Comparison of ENCODE assay signal across 9 cellular contexts in genomic region chr12:58424735-58425379, GRCh38.
DNase-seq lines count a peak whose midpoint lies in the region; ATAC-seq and TF ChIP-seq lines count a peak whose summit lies in the region.
"Had no signal": no experiment of that assay in that cellular context is flagged by ENCODE, and none has a peak within 500 bp of the region (broad histone marks: within the 10 kb centered on the region; RNA-seq: fewer than 3 reads in every experiment).

No MANE protein-coding gene starts in this region.

- H3K27ac ChIP-seq in adrenal gland (peak overlapping the region; percentile 33 to 82 (median 50)), prostate gland (peak overlapping the region; percentile 13 to 37), right cardiac atrium (ENCODE audit: low read length) (no peak overlapping the region)

- H3K4me1 ChIP-seq in adrenal gland (replicated peaks in 1 of 2) (peaks cover 8 to 24% of the 10 kb centered on the region in 2 donors), prostate gland (replicated peaks) (no peaks in the 10 kb centered on the region), right cardiac atrium (ENCODE audit: control insufficient read depth, insufficient read depth, low read length) (peaks cover 4% of the 10 kb centered on the region)

- H3K4me3 ChIP-seq in adrenal gland = peak overlapping the region in 1 of 4 donors; percentile 4
- H3K4me3 ChIP-seq in prostate gland = no peak overlapping the region
- no peak overlapping the region for H3K4me3 ChIP-seq in right cardiac atrium (ENCODE audit: low read length)

- ATAC-seq in GM19395 (IDR thresholded peaks at IDR 0.05; ENCODE audit: unreplicated experiment) (peak; percentile 27), HG03064 (IDR thresholded peaks at IDR 0.05; ENCODE audit: low read depth, unreplicated experiment) (peak; percentile 14), right cardiac atrium (no peak)

- WGBS in adrenal gland, 4 donors = 39 to 57% (median 54%) methylated on average over 1 of the region's 1 CpG
- WGBS in prostate gland = 16% methylated on average over 1 of the region's 1 CpG
- 44% methylated on average over 1 of the region's 1 CpG for WGBS in right cardiac atrium

- no peak for DNase-seq in adrenal gland
- DNase-seq in prostate gland (ENCODE audit: low spot score) = no peak
- no peak for DNase-seq in right cardiac atrium
- DNase-seq in activated CD4-positive, CD25-positive, alpha-beta regulatory T cell treated with anti-CD3 and anti-CD28 coated beads, Interleukin-2, amount 50 U/mL, for 72 hours = no peak
- no peak for DNase-seq in NCI-H82 (lab: John Stamatoyannopoulos, UW)
- no peak for DNase-seq in SIG-M5 (lab: John Stamatoyannopoulos, UW)
- DNase-seq: kidney had no signal

- TF ChIP-seq CTCF in adrenal gland (IDR thresholded peaks at IDR 0.05) (no peak), prostate gland (IDR thresholded peaks at IDR 0.05) (no peak)

- H3K27me3 ChIP-seq in adrenal gland (no peaks in the 10 kb centered on the region), prostate gland (replicated peaks; ENCODE audit: insufficient read depth) (no peaks in the 10 kb centered on the region), right cardiac atrium (ENCODE audit: control insufficient read depth, insufficient read depth) (no peaks in the 10 kb centered on the region)

- no peaks in the 10 kb centered on the region for H3K9me3 ChIP-seq in adrenal gland (replicated peaks in 1 of 3)
- no peaks in the 10 kb centered on the region for H3K9me3 ChIP-seq in prostate gland
- H3K9me3 ChIP-seq in right cardiac atrium (ENCODE audit: control insufficient read depth, low read length) = no peaks in the 10 kb centered on the region

- intact Hi-C loops in adrenal gland (cut with DNase I) (no loop called here), prostate gland (cut with DNase I) (no loop called here), right cardiac atrium (cut with DNase I) (no loop called here)

- TF ChIP-seq POLR2A in adrenal gland (IDR thresholded peaks at IDR 0.05) = no peak
- no peak for TF ChIP-seq POLR2A in prostate gland (IDR thresholded peaks at IDR 0.05)

- H3K36me3 ChIP-seq in adrenal gland (replicated peaks in 1 of 2) (no peaks in the 10 kb centered on the region), prostate gland (no peaks in the 10 kb centered on the region)

Comparison
In these comparisons a context has a peak if more than half of its experiments do, and no peak if none do; other contexts are left out.
1. ATAC-seq: peak in GM19395 (single experiment) and HG03064 (single experiment); none in right cardiac atrium (0 of 2).